In genomic region chr1:115469703-115470476, GRCh38 we compare ENCODE assay signal across 8 cellular contexts.
A peak's percentile ranks its signal among the peaks of the same experiment; 100 is the strongest.
DNase-seq lines count a peak whose midpoint lies in the region; ATAC-seq and TF ChIP-seq lines count a peak whose summit lies in the region.

No MANE protein-coding gene starts in this region.

- H3K79me1 ChIP-seq in neuronal stem cell (ENCODE audit: low read depth, low read length): no peaks in the 10 kb centered on the region

- no peak overlapping the region for H3K14ac ChIP-seq in neuronal stem cell (ENCODE audit: low read length)

- ATAC-seq in GM19455 (IDR thresholded peaks at IDR 0.05; ENCODE audit: unreplicated experiment) (peak; percentile 57), HG03196 (IDR thresholded peaks at IDR 0.05; ENCODE audit: unreplicated experiment) (no peak), HG02623 (IDR thresholded peaks at IDR 0.05; ENCODE audit: unreplicated experiment) (no peak)

- H3K4me1 ChIP-seq in neuronal stem cell (ENCODE audit: control insufficient read depth in 2 of 2, insufficient read depth in 1 of 2, low read depth in 1 of 2, low read length in 2 of 2): no peaks in the 10 kb centered on the region

- no CpG with 5 or more reads among the region's 11 CpGs for WGBS in neuronal stem cell (ENCODE audit: extremely low coverage in 2 of 2, insufficient read length in 2 of 2, insufficient replicate concordance in 1 of 2), 2 donors

- no peak overlapping the region for H4K8ac ChIP-seq in neuronal stem cell (ENCODE audit: low read depth, low read length)

- H2BK12ac ChIP-seq in neuronal stem cell (ENCODE audit: low read length): no peak overlapping the region

- no peak overlapping the region for H3K4me2 ChIP-seq in neuronal stem cell (ENCODE audit: insufficient read depth, low read length, poor library complexity, severe bottlenecking)

- no peak overlapping the region for H3K18ac ChIP-seq in neuronal stem cell (ENCODE audit: low read length)

- no peak overlapping the region for H3K9ac ChIP-seq in neuronal stem cell (ENCODE audit: low read depth, low read length, poor library complexity)

- H3K36me3 ChIP-seq in neuronal stem cell (replicated peaks in 1 of 2; ENCODE audit: control insufficient read depth in 2 of 2, insufficient read depth in 2 of 2, low read length in 2 of 2): no peaks in the 10 kb centered on the region

- no peak overlapping the region for H2AFZ ChIP-seq in neuronal stem cell (ENCODE audit: low read length)

- no peaks in the 10 kb centered on the region for H3K9me3 ChIP-seq in neuronal stem cell (replicated peaks in 1 of 2; ENCODE audit: control insufficient read depth in 2 of 2, insufficient read depth in 1 of 2, low read depth in 1 of 2, low read length in 2 of 2)

- H2BK15ac ChIP-seq in neuronal stem cell (ENCODE audit: low read length): no peak overlapping the region

- no peak overlapping the region for H3K23ac ChIP-seq in neuronal stem cell (ENCODE audit: low read depth, low read length, poor library complexity)

- H3K27me3 ChIP-seq in neuronal stem cell (ENCODE audit: control insufficient read depth in 3 of 3, insufficient read depth in 3 of 3, low read depth in 1 of 3, low read length in 3 of 3): no peaks in the 10 kb centered on the region

- H4K91ac ChIP-seq in neuronal stem cell (ENCODE audit: low read depth, low read length, poor library complexity): no peak overlapping the region

- H2AK5ac ChIP-seq in neuronal stem cell (ENCODE audit: low read depth, low read length): no peak overlapping the region

- DNase-seq in COR-L47 (lab: John Stamatoyannopoulos, UW) (peak; percentile 57), NAMALWA (ENCODE audit: low spot score) (peak; percentile 34), fibroblast of mammary gland (ENCODE audit: low read depth) (peak; percentile 54), neuronal stem cell (ENCODE audit: low spot score) (peak; percentile 15)

- no peak overlapping the region for H3K27ac ChIP-seq in VCaP
- no peak overlapping the region for H3K27ac ChIP-seq in neuronal stem cell (replicated peaks; ENCODE audit: low read length)

- H2BK120ac ChIP-seq in neuronal stem cell (ENCODE audit: low read depth, low read length): no peak overlapping the region

- H3K4ac ChIP-seq in neuronal stem cell (ENCODE audit: low read length): no peak overlapping the region

- H3K4me3 ChIP-seq in fibroblast of mammary gland (ENCODE audit: control insufficient read depth, low read depth, low read length) (no peak overlapping the region), neuronal stem cell (ENCODE audit: low read length in 2 of 2) (no peak overlapping the region)

- TF ChIP-seq CTCF in VCaP (conservative IDR thresholded peaks at IDR 0.05) (peak; percentile 94), fibroblast of mammary gland (conservative IDR thresholded peaks at IDR 0.05; ENCODE audit: control insufficient read depth, insufficient read depth, low read depth, low read length) (peak; percentile 98)

- no peak overlapping the region for H2BK5ac ChIP-seq in neuronal stem cell (ENCODE audit: low read length)
